ENCODE assay signal across 13 cellular contexts in genomic region chr2:20737505-20737904, GRCh38.
A peak's percentile ranks its signal among the peaks of the same experiment; 100 is the strongest.
DNase-seq lines count a peak whose midpoint lies in the region; ATAC-seq and TF ChIP-seq lines count a peak whose summit lies in the region.
"Had no signal": no experiment of that assay in that cellular context is flagged by ENCODE, and none has a peak within 500 bp of the region (broad histone marks: within the 10 kb centered on the region; RNA-seq: fewer than 3 reads in every experiment).

No MANE protein-coding gene starts in this region.

- peaks cover 15% of the 10 kb centered on the region for H3K36me3 Mint-ChIP-seq in MCF 10A (ENCODE audit: insufficient read depth, unreplicated experiment)

- H3K4me3 ChIP-seq in MM.1S (ENCODE audit: low read length) (no peak overlapping the region), testis (no peak overlapping the region), stomach (no peak overlapping the region)

- no peak for TF ChIP-seq EP300 in stomach (IDR thresholded peaks at IDR 0.05)

- BruUV-seq in MCF 10A (replicated peaks; lab: Mats Ljungman, UMichigan), result no TSS peak

- H3K27me3 ChIP-seq in MM.1S (replicated peaks; ENCODE audit: insufficient read depth, low read length) (no peaks in the 10 kb centered on the region), testis (no peaks in the 10 kb centered on the region), stomach (no peaks in the 10 kb centered on the region)
- H3K27me3 ChIP-seq: BE2C had no signal

- H2AFZ ChIP-seq in MM.1S (ENCODE audit: low read length), result no peak overlapping the region

- TF ChIP-seq POLR2A in testis (IDR thresholded peaks at IDR 0.05), result no peak
- TF ChIP-seq POLR2A in stomach (IDR thresholded peaks at IDR 0.05), result no peak

- H3K9me2 ChIP-seq in MM.1S (replicated peaks; ENCODE audit: insufficient read depth, low read length), result no peaks in the 10 kb centered on the region

- POLR2A ChIA-PET in MCF 10A (lab: Yijun Ruan, JAX), result no interaction called here

- H3K36me3 ChIP-seq in MM.1S (replicated peaks; ENCODE audit: insufficient read depth, low read length) (no peaks in the 10 kb centered on the region; the same call in 1 of the 2 replicates), testis (ENCODE audit: low read depth, missing control alignments) (no peaks in the 10 kb centered on the region), stomach (peaks cover 0 to 26% (median 8%) of the 10 kb centered on the region in 4 donors)

- TF ChIP-seq CTCF in GM10266 (IDR thresholded peaks at IDR 0.05; ENCODE audit: control insufficient read depth, insufficient read depth, low read depth, missing control alignments) (no peak), MM.1S (IDR thresholded peaks at IDR 0.05; ENCODE audit: low read length) (no peak), testis (IDR thresholded peaks at IDR 0.05) (no peak), MCF 10A (IDR thresholded peaks at IDR 0.05; ENCODE audit: unreplicated experiment) (no peak), stomach (IDR thresholded peaks at IDR 0.05) (no peak)

- intact Hi-C loops in posterior cingulate gyrus (cut with DNase I), result no loop called here
- intact Hi-C loops in testis (cut with DNase I; ENCODE audit: low total_unique reads), result no loop called here
- intact Hi-C loops in MCF 10A (cut with micrococcal nuclease), result no loop called here
- intact Hi-C loops in stomach (cut with DNase I; ENCODE audit: low total_unique reads), result no loop called here

- H3F3A ChIP-seq in MM.1S (ENCODE audit: insufficient read depth, low read length), result peaks cover 8% of the 10 kb centered on the region; the same call in 1 of the 2 replicates

- no peaks in the 10 kb centered on the region for H3K4me1 Mint-ChIP-seq in MCF 10A (ENCODE audit: insufficient read depth, unreplicated experiment)
- H3K4me1 Mint-ChIP-seq: stimulated activated effector memory CD8-positive, alpha-beta T cell treated with anti-CD3 and anti-CD28 coated beads, Interleukin-12 subunit alpha, Interleukin-12 subunit beta, amount 100 ng/mL, for 72 hours had no signal

- H3K4me3 Mint-ChIP-seq in MCF 10A (ENCODE audit: unreplicated experiment), result no peak overlapping the region
- H3K4me3 Mint-ChIP-seq: stimulated activated effector memory CD8-positive, alpha-beta T cell treated with anti-CD3 and anti-CD28 coated beads, Interleukin-12 subunit alpha, Interleukin-12 subunit beta, amount 100 ng/mL, for 72 hours had no signal

- H3K27ac ChIP-seq in MM.1S (ENCODE audit: low read length) (peak overlapping the region; percentile 54; the same call in 1 of the 2 replicates), testis (no peak overlapping the region), stomach (no peak overlapping the region)

- peak; percentile 15 for DNase-seq in GM10266 (ENCODE audit: extremely low spot score)
- peak; percentile 76 for DNase-seq in MM.1S
- no peak for DNase-seq in posterior cingulate gyrus
- no peak for DNase-seq in testis
- no peak for DNase-seq in MCF 10A (ENCODE audit: unreplicated experiment)
- DNase-seq in stomach, result no peak
- DNase-seq: BE2C, midbrain, NCI-H1092, SHP77 treated with DMSO at 0.1 percent for 48 hours had no signal

- CTCF ChIA-PET in MCF 10A (lab: Yijun Ruan, JAX), result no interaction called here

- peak; percentile 82 for ATAC-seq in GM19397 (IDR thresholded peaks at IDR 0.05; ENCODE audit: unreplicated experiment)
- peak; percentile 99 for ATAC-seq in HG02943 (IDR thresholded peaks at IDR 0.05; ENCODE audit: low read depth, unreplicated experiment)
- ATAC-seq: stimulated activated effector memory CD8-positive, alpha-beta T cell treated with anti-CD3 and anti-CD28 coated beads, Interleukin-12 subunit alpha, Interleukin-12 subunit beta, amount 100 ng/mL, for 72 hours had no signal

- H3K4me1 ChIP-seq in MM.1S (ENCODE audit: low read length) (peaks cover 23% of the 10 kb centered on the region), testis (no peaks in the 10 kb centered on the region), stomach (no peaks in the 10 kb centered on the region)
- H3K4me1 ChIP-seq: BE2C had no signal

- H3K27me3 Mint-ChIP-seq in MCF 10A (ENCODE audit: insufficient read depth, unreplicated experiment), result no peaks in the 10 kb centered on the region

- WGBS in testis, 2 donors, result 80 to 90% methylated on average over 3 of the region's 3 CpGs
- WGBS in stomach, 5 donors, result 60 to 77% (median 73%) methylated on average over 3 of the region's 3 CpGs

- H3K79me2 ChIP-seq in MM.1S (ENCODE audit: low read length), result peaks cover 3% of the 10 kb centered on the region; the same call in 1 of the 2 replicates

- H3K9ac ChIP-seq in MM.1S (ENCODE audit: low read length), result no peak overlapping the region

- H3K27ac Mint-ChIP-seq in MCF 10A (ENCODE audit: low read depth, unreplicated experiment), result no peak overlapping the region
- H3K27ac Mint-ChIP-seq: stimulated activated effector memory CD8-positive, alpha-beta T cell treated with anti-CD3 and anti-CD28 coated beads, Interleukin-12 subunit alpha, Interleukin-12 subunit beta, amount 100 ng/mL, for 72 hours had no signal

- no peaks in the 10 kb centered on the region for H4K20me1 ChIP-seq in MM.1S (ENCODE audit: insufficient read depth, low read length)

- H3K9me3 Mint-ChIP-seq in MCF 10A (ENCODE audit: unreplicated experiment), result no peaks in the 10 kb centered on the region
- H3K9me3 Mint-ChIP-seq: stimulated activated effector memory CD8-positive, alpha-beta T cell treated with anti-CD3 and anti-CD28 coated beads, Interleukin-12 subunit alpha, Interleukin-12 subunit beta, amount 100 ng/mL, for 72 hours had no signal

- H3K4me2 ChIP-seq in MM.1S (ENCODE audit: low read depth, low read length), result peak overlapping the region; percentile 55

- H3K9me3 ChIP-seq in MM.1S (replicated peaks; ENCODE audit: insufficient read depth, low read length) (no peaks in the 10 kb centered on the region), testis (no peaks in the 10 kb centered on the region), stomach (no peaks in the 10 kb centered on the region)
- H3K9me3 ChIP-seq: BE2C had no signal

Comparison
In these comparisons a context has a peak if more than half of its experiments do, and no peak if none do; other contexts are left out.
1. DNase-seq: peak in GM10266 (single experiment) and MM.1S (single experiment); none in posterior cingulate gyrus (0 of 10), testis (single experiment), MCF 10A (single experiment) and stomach (single experiment).